In the genomic region with DNA sequence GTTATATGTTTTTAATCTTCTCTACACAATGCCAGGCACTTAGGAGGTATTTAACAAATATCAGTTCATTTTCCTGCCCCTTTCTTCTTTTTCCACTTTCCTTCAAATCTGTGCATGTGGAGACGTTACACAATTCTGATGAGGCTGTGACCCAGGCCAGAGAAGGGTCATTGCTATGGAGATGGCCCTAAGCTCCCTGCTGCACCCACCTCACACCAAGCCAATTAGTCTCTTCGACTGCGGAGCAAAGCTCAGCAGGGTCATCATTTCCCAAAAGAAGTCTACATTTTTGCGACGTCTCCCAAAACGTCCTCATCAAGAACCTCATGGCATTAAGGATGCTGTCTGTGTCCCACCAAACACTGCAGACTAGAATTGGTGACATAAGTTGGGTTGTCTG, we compare ENCODE assay signal across 35 cellular contexts. TPM values are rescaled to one million over a fixed set of nuclear protein-coding genes. Genes with fewer than 3 reads are reported as not detected.
"Had no signal": no experiment of that assay in that cellular context is flagged by ENCODE, and none has a peak within 500 bp of the region (broad histone marks: within the 10 kb centered on the region; RNA-seq: fewer than 3 reads in every experiment).

No MANE protein-coding gene starts in this region.

- FAIRE-seq: endometrium, endothelial cell of umbilical vein had no signal

- H3K27me3 ChIP-seq: adrenal gland, body of pancreas, colonic mucosa, esophagus squamous epithelium, gastroesophageal sphincter had no signal

- H3K4me1 Mint-ChIP-seq: activated CD4-positive, alpha-beta T cell treated with anti-CD3 and anti-CD28 coated beads for 36 hours; activated CD4-positive, alpha-beta T cell treated with anti-CD3 and anti-CD28 coated beads, Interleukin-2, amount 10 ng/mL, durations not matched to agents 24 days and 14 days; activated CD8-positive, alpha-beta memory T cell treated with anti-CD3 and anti-CD28 coated beads, Interleukin-2, amount 10 ng/mL, durations not matched to agents 7 days and 5 days; activated naive CD4-positive, alpha-beta T cell treated with anti-CD3 and anti-CD28 coated beads, Interleukin-2, amount 50 U/mL, for 24 hours; activated naive CD8-positive, alpha-beta T cell treated with anti-CD3 and anti-CD28 coated beads for 36 hours; activated naive CD8-positive, alpha-beta T cell treated with anti-CD3 and anti-CD28 coated beads, Interleukin-2, amount 50 U/mL, for 24 hours had no signal

- H3K27ac Mint-ChIP-seq: activated CD4-positive, alpha-beta memory T cell treated with anti-CD3 and anti-CD28 coated beads for 36 hours; activated CD4-positive, alpha-beta T cell treated with anti-CD3 and anti-CD28 coated beads for 36 hours; activated CD4-positive, alpha-beta T cell treated with anti-CD3 and anti-CD28 coated beads, Interleukin-2, amount 10 ng/mL, durations not matched to agents 24 days and 14 days; activated CD8-positive, alpha-beta memory T cell treated with anti-CD3 and anti-CD28 coated beads, Interleukin-2, amount 10 ng/mL, durations not matched to agents 7 days and 5 days; activated CD8-positive, alpha-beta T cell treated with anti-CD3 and anti-CD28 coated beads, Interleukin-2, amount 10 ng/mL, durations not matched to agents 7 days and 5 days; activated naive CD4-positive, alpha-beta T cell treated with anti-CD3 and anti-CD28 coated beads for 36 hours; activated naive CD4-positive, alpha-beta T cell treated with anti-CD3 and anti-CD28 coated beads, Interleukin-2, amount 50 U/mL, for 24 hours; activated naive CD8-positive, alpha-beta T cell treated with anti-CD3 and anti-CD28 coated beads for 36 hours; activated naive CD8-positive, alpha-beta T cell treated with anti-CD3 and anti-CD28 coated beads, Interleukin-2, amount 50 U/mL, for 24 hours; activated T-helper 1 cell treated with anti-CD3 and anti-CD28 coated beads, Interleukin-12 subunit alpha, Interleukin-12 subunit beta, Interleukin-2, Interleukin-4 antibody, amounts not matched to agents 30 ng/mL and 10 ng/mL and 1 ng/mL, durations not matched to agents 14 hours and 24 hours and 36 hours; activated T-helper 2 cell treated with anti-CD3 and anti-CD28 coated beads, Interferon-gamma antibody, Interleukin-2, Interleukin-4, amounts not matched to agents 10 μg/mL and 5 μg/mL and 100 μg/mL, durations not matched to agents 14 hours and 24 hours and 36 hours had no signal

- ATAC-seq: activated CD4-positive, alpha-beta T cell treated with anti-CD3 and anti-CD28 coated beads for 36 hours; activated CD8-positive, alpha-beta memory T cell treated with anti-CD3 and anti-CD28 coated beads, Interleukin-2, amount 10 ng/mL, durations not matched to agents 7 days and 5 days; activated CD8-positive, alpha-beta T cell treated with anti-CD3 and anti-CD28 coated beads, Interleukin-2, amount 10 ng/mL, durations not matched to agents 7 days and 5 days; activated naive CD8-positive, alpha-beta T cell treated with anti-CD3 and anti-CD28 coated beads, Interleukin-2, amount 50 U/mL, for 24 hours; body of pancreas; gastroesophageal sphincter had no signal

- H3K27me3 Mint-ChIP-seq: activated CD4-positive, alpha-beta T cell treated with anti-CD3 and anti-CD28 coated beads, Interleukin-2, amount 10 ng/mL, durations not matched to agents 24 days and 14 days; activated naive CD4-positive, alpha-beta T cell treated with anti-CD3 and anti-CD28 coated beads, Interleukin-2, amount 50 U/mL, for 24 hours; activated naive CD8-positive, alpha-beta T cell treated with anti-CD3 and anti-CD28 coated beads, Interleukin-2, amount 50 U/mL, for 24 hours had no signal

- H3K9me3 Mint-ChIP-seq: activated CD4-positive, alpha-beta T cell treated with anti-CD3 and anti-CD28 coated beads, Interleukin-2, amount 10 ng/mL, durations not matched to agents 24 days and 14 days; activated naive CD4-positive, alpha-beta T cell treated with anti-CD3 and anti-CD28 coated beads for 36 hours; activated naive CD4-positive, alpha-beta T cell treated with anti-CD3 and anti-CD28 coated beads, Interleukin-2, amount 50 U/mL, for 24 hours had no signal

- H3K27ac ChIP-seq: adrenal gland, body of pancreas, colonic mucosa, epithelial cell of prostate, esophagus squamous epithelium, gastroesophageal sphincter had no signal

- H3K4me3 Mint-ChIP-seq: activated CD4-positive, alpha-beta memory T cell treated with anti-CD3 and anti-CD28 coated beads for 36 hours; activated CD4-positive, alpha-beta T cell treated with anti-CD3 and anti-CD28 coated beads for 36 hours; activated CD4-positive, alpha-beta T cell treated with anti-CD3 and anti-CD28 coated beads, Interleukin-2, amount 10 ng/mL, durations not matched to agents 24 days and 14 days; activated CD8-positive, alpha-beta memory T cell treated with anti-CD3 and anti-CD28 coated beads, Interleukin-2, amount 10 ng/mL, durations not matched to agents 7 days and 5 days; activated CD8-positive, alpha-beta T cell treated with anti-CD3 and anti-CD28 coated beads, Interleukin-2, amount 10 ng/mL, durations not matched to agents 7 days and 5 days; activated naive CD4-positive, alpha-beta T cell treated with anti-CD3 and anti-CD28 coated beads for 36 hours; activated naive CD4-positive, alpha-beta T cell treated with anti-CD3 and anti-CD28 coated beads, Interleukin-2, amount 50 U/mL, for 24 hours; activated naive CD8-positive, alpha-beta T cell treated with anti-CD3 and anti-CD28 coated beads for 36 hours; activated naive CD8-positive, alpha-beta T cell treated with anti-CD3 and anti-CD28 coated beads, Interleukin-2, amount 50 U/mL, for 24 hours; activated T-helper 1 cell treated with anti-CD3 and anti-CD28 coated beads, Interleukin-12 subunit alpha, Interleukin-12 subunit beta, Interleukin-2, Interleukin-4 antibody, amounts not matched to agents 30 ng/mL and 10 ng/mL and 1 ng/mL, durations not matched to agents 14 hours and 24 hours and 36 hours had no signal

- H3K9me3 ChIP-seq: body of pancreas, colonic mucosa, gastroesophageal sphincter had no signal

- DNase-seq: activated CD4-positive, alpha-beta memory T cell treated with anti-CD3 and anti-CD28 coated beads for 36 hours; activated CD4-positive, alpha-beta T cell treated with anti-CD3 and anti-CD28 coated beads for 36 hours; activated CD4-positive, alpha-beta T cell treated with anti-CD3 and anti-CD28 coated beads, Interleukin-2, amount 10 ng/mL, durations not matched to agents 24 days and 14 days; activated CD4-positive, CD25-positive, alpha-beta regulatory T cell; activated CD4-positive, CD25-positive, alpha-beta regulatory T cell treated with anti-CD3 and anti-CD28 coated beads, Interleukin-2, amount 50 U/mL, for 72 hours; activated CD8-positive, alpha-beta memory T cell treated with anti-CD3 and anti-CD28 coated beads, Interleukin-2, amount 10 ng/mL, durations not matched to agents 7 days and 5 days; activated CD8-positive, alpha-beta memory T cell treated with anti-CD3 and anti-CD28 coated beads, Interleukin-2, amount 50 U/mL, for 4 hours; activated CD8-positive, alpha-beta T cell treated with anti-CD3 and anti-CD28 coated beads, Interleukin-2, amount 10 ng/mL, durations not matched to agents 7 days and 5 days; activated effector memory CD4-positive, alpha-beta T cell treated with anti-CD3 and anti-CD28 coated beads, Interleukin-2, amount 50 U/mL, for 16 hours; activated naive CD4-positive, alpha-beta T cell treated with anti-CD3 and anti-CD28 coated beads for 36 hours; activated naive CD8-positive, alpha-beta T cell treated with anti-CD3 and anti-CD28 coated beads for 36 hours; activated naive CD8-positive, alpha-beta T cell treated with anti-CD3 and anti-CD28 coated beads, Interleukin-2, amount 50 U/mL, for 24 hours; activated T-cell treated with anti-CD3 and anti-CD28 coated beads, Interleukin-2, amount 50 U/mL, for 1 hour; activated T-cell treated with anti-CD3 and anti-CD28 coated beads, Interleukin-2, amount 50 U/mL, for 48 hours; adrenal gland; amygdala; aorta; body of pancreas; central memory CD4-positive, alpha-beta T cell; cerebellar nuclear complex; colonic mucosa; effector CD8-positive, alpha-beta T cell; esophagus squamous epithelium; foreskin melanocyte; T-helper 2 cell had no signal

- H3K4me3 ChIP-seq: adrenal gland, body of pancreas, colonic mucosa, esophagus squamous epithelium, gastroesophageal sphincter had no signal

- H3K36me3 Mint-ChIP-seq: activated CD4-positive, alpha-beta memory T cell treated with anti-CD3 and anti-CD28 coated beads for 36 hours; activated CD8-positive, alpha-beta memory T cell treated with anti-CD3 and anti-CD28 coated beads, Interleukin-2, amount 10 ng/mL, durations not matched to agents 7 days and 5 days; activated naive CD4-positive, alpha-beta T cell treated with anti-CD3 and anti-CD28 coated beads, Interleukin-2, amount 50 U/mL, for 24 hours; activated naive CD8-positive, alpha-beta T cell treated with anti-CD3 and anti-CD28 coated beads for 36 hours had no signal

- H3K36me3 ChIP-seq: adrenal gland, colonic mucosa, esophagus squamous epithelium, gastroesophageal sphincter had no signal

- H3K4me1 ChIP-seq: adrenal gland, body of pancreas, colonic mucosa, esophagus squamous epithelium, gastroesophageal sphincter had no signal

RNA-seq across cellular contexts. Expression of a gene that starts 28.9 kb away (rescaled TPM):
- total RNA-seq: activated CD4-positive, alpha-beta memory T cell treated with anti-CD3 and anti-CD28 coated beads for 36 hours; activated CD4-positive, alpha-beta T cell treated with anti-CD3 and anti-CD28 coated beads for 36 hours; activated CD4-positive, alpha-beta T cell treated with anti-CD3 and anti-CD28 coated beads, Interleukin-2, amount 10 ng/mL, durations not matched to agents 24 days and 14 days; activated CD8-positive, alpha-beta memory T cell treated with anti-CD3 and anti-CD28 coated beads for 36 hours; activated CD8-positive, alpha-beta memory T cell treated with anti-CD3 and anti-CD28 coated beads, Interleukin-2, amount 10 ng/mL, durations not matched to agents 7 days and 5 days; activated CD8-positive, alpha-beta T cell treated with anti-CD3 and anti-CD28 coated beads, Interleukin-2, amount 10 ng/mL, durations not matched to agents 7 days and 5 days; activated naive CD4-positive, alpha-beta T cell treated with anti-CD3 and anti-CD28 coated beads for 36 hours; activated naive CD8-positive, alpha-beta T cell treated with anti-CD3 and anti-CD28 coated beads for 36 hours; activated T-helper 1 cell treated with anti-CD3 and anti-CD28 coated beads, Interleukin-12 subunit alpha, Interleukin-12 subunit beta, Interleukin-2, Interleukin-4 antibody, amounts not matched to agents 30 ng/mL and 10 ng/mL and 1 ng/mL, durations not matched to agents 14 hours and 24 hours and 36 hours; activated T-helper 2 cell treated with anti-CD3 and anti-CD28 coated beads, Interferon-gamma antibody, Interleukin-2, Interleukin-4, amounts not matched to agents 10 μg/mL and 5 μg/mL and 100 μg/mL, durations not matched to agents 14 hours and 24 hours and 36 hours; fibroblast of villous mesenchyme; T-helper 1 cell treated with Interleukin-12 subunit alpha and Interleukin-12 subunit beta and Interleukin-4 antibody, amounts not matched to agents 30 ng/mL and 1 ng/mL, for 36 hours had no signal
